Comparison of ENCODE assay signal across 8 cellular contexts in the genomic region with DNA sequence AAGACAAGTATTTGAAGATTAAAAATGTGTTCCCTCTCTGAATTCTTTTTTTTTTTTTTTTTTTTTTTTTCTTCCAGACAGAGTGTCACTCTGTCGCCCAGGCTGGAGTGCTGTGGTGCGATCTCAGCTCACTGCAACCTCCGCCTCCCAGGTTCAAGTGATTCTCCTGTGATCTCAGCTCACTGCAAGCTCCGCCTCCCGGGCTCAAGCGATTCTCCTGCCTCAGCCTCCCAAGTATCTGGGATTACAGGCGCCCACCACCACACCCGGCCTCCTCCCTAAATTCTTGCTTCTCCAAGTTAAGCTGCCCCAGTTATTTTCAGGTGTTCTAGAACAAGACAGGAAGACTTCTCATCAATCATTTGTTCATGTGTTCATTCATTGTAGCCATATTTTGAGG. TPM values are rescaled to one million over a fixed set of nuclear protein-coding genes. Genes with fewer than 3 reads are reported as not detected.
DNase-seq lines count a peak whose midpoint lies in the region; ATAC-seq, FAIRE-seq and TF ChIP-seq lines count a peak whose summit lies in the region.
"Not testable (repeated sequence)": the region's sequence is repeated elsewhere in the genome, so short reads cannot be mapped to it uniquely, and the experiment has no call there.

No MANE protein-coding gene starts in this region.

- peak; percentile 11 for DNase-seq in D721Med (ENCODE audit: insufficient read length, low spot score)
- peak in 2 of 7 donors; percentile 13 to 14 for DNase-seq in adrenal gland
- DNase-seq in coronary artery (ENCODE audit: low spot score); foreskin keratinocyte; stomach: not testable (repeated sequence)
- peak in 1 of 2 donors; percentile 31 for DNase-seq in left lung
- DNase-seq in pancreas: peak in 2 of 6 donors; percentile 12 to 16
- peak; percentile 62 for DNase-seq in upper lobe of right lung

- H3K27me3 ChIP-seq in adrenal gland, foreskin keratinocyte, left lung, pancreas, stomach, upper lobe of right lung: not testable (repeated sequence)

- TF ChIP-seq CTCF in D721Med (IDR thresholded peaks at IDR 0.05; ENCODE audit: insufficient read depth, missing control alignments); adrenal gland (IDR thresholded peaks at IDR 0.05); coronary artery (IDR thresholded peaks at IDR 0.05); foreskin keratinocyte (conservative IDR thresholded peaks at IDR 0.05); left lung (IDR thresholded peaks at IDR 0.05); pancreas (IDR thresholded peaks at IDR 0.05); stomach (IDR thresholded peaks at IDR 0.05); upper lobe of right lung (IDR thresholded peaks at IDR 0.05): not testable (repeated sequence)

- WGBS in adrenal gland, 4 donors: 94 to 98% (median 96%) methylated on average over 8 of the region's 8 CpGs
- 94 to 97% methylated on average over 7 to 8 of the region's 8 CpGs for WGBS in pancreas, 2 donors
- WGBS in stomach, 5 donors: 91 to 94% (median 92%) methylated on average over 8 of the region's 8 CpGs

- not testable (repeated sequence) for TF ChIP-seq EP300 in stomach (IDR thresholded peaks at IDR 0.05)

- not testable (repeated sequence) for FAIRE-seq in D721Med (lab: Jason Lieb, UNC); pancreas (lab: Jason Lieb, UNC)

- TF ChIP-seq POLR2A in adrenal gland (IDR thresholded peaks at IDR 0.05); stomach (IDR thresholded peaks at IDR 0.05): not testable (repeated sequence)

- intact Hi-C loops in adrenal gland (cut with DNase I); left lung (cut with DNase I); pancreas (cut with DNase I); stomach (cut with DNase I; ENCODE audit: low total_unique reads); upper lobe of right lung (cut with DNase I): not testable (repeated sequence)

- peaks cover 18 to 25% of the 10 kb centered on the region in 2 donors for H3K4me1 ChIP-seq in adrenal gland (replicated peaks in 1 of 2)
- H3K4me1 ChIP-seq in foreskin keratinocyte: peaks cover 12% of the 10 kb centered on the region
- peaks cover 5 to 15% of the 10 kb centered on the region in 2 donors for H3K4me1 ChIP-seq in left lung
- not testable (repeated sequence) for H3K4me1 ChIP-seq in pancreas
- peaks cover 13 to 24% (median 20%) of the 10 kb centered on the region in 4 donors for H3K4me1 ChIP-seq in stomach
- peaks cover 22% of the 10 kb centered on the region for H3K4me1 ChIP-seq in upper lobe of right lung

- not testable (repeated sequence) for H3K9me3 ChIP-seq in adrenal gland (replicated peaks in 1 of 3); left lung; pancreas; stomach; upper lobe of right lung

- H3K36me3 ChIP-seq in adrenal gland (replicated peaks in 1 of 2); pancreas: not testable (repeated sequence)
- H3K36me3 ChIP-seq in left lung: peaks cover 0 to 46% of the 10 kb centered on the region in 2 donors
- H3K36me3 ChIP-seq in stomach: peaks cover 7 to 46% (median 44%) of the 10 kb centered on the region in 4 donors
- H3K36me3 ChIP-seq in upper lobe of right lung: peaks cover 30% of the 10 kb centered on the region

- H3K27ac ChIP-seq in adrenal gland (peak overlapping the region in 3 of 5 donors; percentile 46 to 76 (median 66)), coronary artery (peak overlapping the region; percentile 54 to 90), foreskin keratinocyte (peak overlapping the region; percentile 48), left lung (peak overlapping the region; percentile 48 to 80), pancreas (peak overlapping the region; percentile 37 to 67 (median 46)), stomach (peak overlapping the region; percentile 71 to 86 (median 81)), upper lobe of right lung (peak overlapping the region; percentile 63)

- not testable (repeated sequence) for ATAC-seq in foreskin keratinocyte, pancreas, upper lobe of right lung
- ATAC-seq in left lung: peak; percentile 17

- not testable (repeated sequence) for H3K4me3 ChIP-seq in adrenal gland, coronary artery, left lung, pancreas, stomach, upper lobe of right lung

RNA-seq across cellular contexts. Expression of gene CKB, which starts 10.4 kb away (rescaled TPM):
- total RNA-seq in adrenal gland (100 to 1,000 TPM in 7 of 8 donors, 10 to 100 TPM in 1; 95.6 to 410 (median 198) TPM), foreskin keratinocyte (1.8 and 4.1 TPM in 2 replicates), left lung (100 to 1,000 TPM; 129 to 272 TPM), pancreas (10 to 100 TPM; 17.8 to 52.9 (median 40.1) TPM), stomach (1,000 to 10,000 TPM in 1 of 5 donors, 100 to 1,000 TPM in 4; 216 to 1,146 (median 643) TPM), upper lobe of right lung (148 TPM)
- polyA plus RNA-seq in adrenal gland (100 to 1,000 TPM in 2 of 3 donors, 10 to 100 TPM in 1; 11.0 to 383 (median 303) TPM), foreskin keratinocyte (4.4 and 7.1 TPM in 2 replicates), pancreas (100 to 1,000 TPM; 140 to 264 TPM), stomach (1,000 to 10,000 TPM in 1 of 3 donors, 100 to 1,000 TPM in 2; 778 to 1,091 (median 976) TPM)

RNA-seq across cellular contexts. Expression of gene TRMT61A, which starts 16.8 kb away (rescaled TPM):
- total RNA-seq in adrenal gland (10 to 100 TPM in 7 of 8 donors, 1 to 10 TPM in 1; 9.7 to 18.1 (median 13.5) TPM), foreskin keratinocyte (12.0 and 14.1 TPM in 2 replicates), left lung (10 to 100 TPM in 1 of 2 donors, 1 to 10 TPM in 1; 8.6 to 12.6 TPM), pancreas (10 to 100 TPM in 1 of 6 donors, 1 to 10 TPM in 5; 3.3 to 10.4 (median 6.3) TPM), stomach (10 to 100 TPM in 4 of 5 donors, 1 to 10 TPM in 1; 5.5 to 39.7 (median 18.5) TPM), upper lobe of right lung (11.6 TPM)
- polyA plus RNA-seq in adrenal gland (10 to 100 TPM in 2 of 3 donors, 1 to 10 TPM in 1; 2.5 to 26.0 (median 17.1) TPM), foreskin keratinocyte (13.8 and 14.9 TPM in 2 replicates), pancreas (10 to 100 TPM; 13.2 to 16.1 TPM), stomach (10 to 100 TPM in 2 of 3 donors, 1 to 10 TPM in 1; 9.0 to 16.9 (median 14.8) TPM)

RNA-seq across cellular contexts. Expression of gene BAG5, which starts 50.3 kb away (rescaled TPM):
- total RNA-seq in adrenal gland (10 to 100 TPM; 17.8 to 33.5 (median 25.7) TPM), foreskin keratinocyte (25.7 and 28.0 TPM in 2 replicates), left lung (10 to 100 TPM; 22.7 to 26.3 TPM), pancreas (10 to 100 TPM in 3 of 6 donors, 1 to 10 TPM in 3; 6.4 to 13.4 (median 10.0) TPM), stomach (100 to 1,000 TPM in 1 of 5 donors, 10 to 100 TPM in 3, 1 to 10 TPM in 1; 4.3 to 207 (median 24.3) TPM), upper lobe of right lung (33.0 TPM)
- polyA plus RNA-seq in adrenal gland (10 to 100 TPM in 1 of 3 donors, 1 to 10 TPM in 2; 5.2 to 28.4 (median 5.6) TPM), foreskin keratinocyte (9.0 and 11.1 TPM in 2 replicates), pancreas (1 to 10 TPM; 3.6 to 8.5 TPM), stomach (10 to 100 TPM in 2 of 3 donors, 1 to 10 TPM in 1; 7.5 to 11.6 (median 10.8) TPM)

RNA-seq across cellular contexts. Expression of gene COA8, which starts 50.6 kb away (rescaled TPM):
- total RNA-seq in adrenal gland: 10 to 100 TPM in 7 of 8 donors, 1 to 10 TPM in 1; 4.9 to 39.2 (median 29.7) TPM
- polyA plus RNA-seq in adrenal gland: 10 to 100 TPM; 29.7 to 59.6 (median 58.8) TPM
- 46.2 and 46.5 TPM in 2 replicates for total RNA-seq in foreskin keratinocyte
- 76.4 and 88.0 TPM in 2 replicates for polyA plus RNA-seq in foreskin keratinocyte
- total RNA-seq in left lung: 10 to 100 TPM; 35.1 to 35.6 TPM
- 10 to 100 TPM; 17.0 to 28.7 (median 23.9) TPM for total RNA-seq in pancreas
- polyA plus RNA-seq in pancreas: 10 to 100 TPM; 28.0 to 31.7 TPM
- 10 to 100 TPM in 3 of 5 donors, 1 to 10 TPM in 2; 6.4 to 21.4 (median 14.9) TPM for total RNA-seq in stomach
- 10 to 100 TPM; 42.8 to 96.5 (median 48.4) TPM for polyA plus RNA-seq in stomach
- total RNA-seq in upper lobe of right lung: 29.7 TPM
